8 cellular contexts compared by ENCODE assay signal in genomic region chr5:116766470-116766947, GRCh38.
A peak's percentile ranks its signal among the peaks of the same experiment; 100 is the strongest.
DNase-seq lines count a peak whose midpoint lies in the region; ATAC-seq and TF ChIP-seq lines count a peak whose summit lies in the region.

No MANE protein-coding gene starts in this region.

- H3K4me3 ChIP-seq in choroid plexus epithelial cell (ENCODE audit: low read depth, low read length), result no peak overlapping the region

- DNase-seq in Kasumi-1 (lab: John Stamatoyannopoulos, UW) (peak; percentile 37 to 53), choroid plexus epithelial cell (ENCODE audit: low read depth) (peak; percentile 98), sciatic nerve (ENCODE audit: low spot score) (no peak), T-helper 9 cell (no peak), NCI-H524 treated with DMSO at 0.1 percent for 48 hours (lab: John Stamatoyannopoulos, UW) (no peak)

- intact Hi-C loops in sciatic nerve (cut with DNase I), result no loop called here

- peak; percentile 50 for ATAC-seq in GM18498 (IDR thresholded peaks at IDR 0.05; ENCODE audit: unreplicated experiment)
- ATAC-seq in GM21723 (IDR thresholded peaks at IDR 0.05; ENCODE audit: unreplicated experiment), result peak; percentile 50
- peak; percentile 79 for ATAC-seq in sciatic nerve
- ATAC-seq in HG03108 (IDR thresholded peaks at IDR 0.05; ENCODE audit: unreplicated experiment), result no peak

- TF ChIP-seq CTCF in choroid plexus epithelial cell (conservative IDR thresholded peaks at IDR 0.05; ENCODE audit: low read depth, low read length), result no peak

Comparison
In these comparisons a context has a peak if more than half of its experiments do, and no peak if none do; other contexts are left out.
1. DNase-seq: peak in Kasumi-1 (2 of 2) and choroid plexus epithelial cell (single experiment); none in sciatic nerve (single experiment), T-helper 9 cell (single experiment) and NCI-H524 treated with DMSO at 0.1 percent for 48 hours (single experiment).